ENCODE assay signal across 17 cellular contexts in genomic region chr5:84385705-84386104, GRCh38. TPM values are rescaled to one million over a fixed set of nuclear protein-coding genes. Genes with fewer than 3 reads are reported as not detected.
DNase-seq lines count a peak whose midpoint lies in the region; ATAC-seq, FAIRE-seq and TF ChIP-seq lines count a peak whose summit lies in the region.
"Had no signal": no experiment of that assay in that cellular context is flagged by ENCODE, and none has a peak within 500 bp of the region (broad histone marks: within the 10 kb centered on the region; RNA-seq: fewer than 3 reads in every experiment).

No MANE protein-coding gene starts in this region.

- H3K4me3 ChIP-seq in KMS-11 (IDR thresholded peaks at IDR 0.05; ENCODE audit: insufficient read depth, low read depth, low read length) (no peak overlapping the region), left lung (peak overlapping the region; percentile 49 to 60), OCI-LY7 (ENCODE audit: low read depth, low read length, poor library complexity, severe bottlenecking) (no peak overlapping the region)
- H3K4me3 ChIP-seq: BLaER1 treated with 17β-estradiol and CSF1 and Interleukin-3, amounts not matched to agents 10 nM and 100 nM had no signal

- H3K79me2 ChIP-seq in KMS-11 (ENCODE audit: insufficient read depth, low read depth) (no peaks in the 10 kb centered on the region), OCI-LY7 (ENCODE audit: insufficient read depth, low read depth, low read length) (no peaks in the 10 kb centered on the region)

- H3K36me3 ChIP-seq in KMS-11 (ENCODE audit: insufficient read depth) (no peaks in the 10 kb centered on the region), left lung (no peaks in the 10 kb centered on the region), OCI-LY7 (ENCODE audit: insufficient read depth, low read length) (no peaks in the 10 kb centered on the region)
- H3K36me3 ChIP-seq: BLaER1 treated with 17β-estradiol and CSF1 and Interleukin-3, amounts not matched to agents 10 nM and 100 nM; right atrium auricular region had no signal

- CTCF ChIA-PET in OCI-LY7 (lab: Charles Lee; ENCODE audit: unreplicated experiment), result no interaction called here

- intact Hi-C loops in left lung (cut with DNase I) (no loop called here), OCI-LY7 (cut with micrococcal nuclease; ENCODE audit: unreplicated experiment) (no loop called here)

- H3K4me2 ChIP-seq in KMS-11, result peak overlapping the region; percentile 59; the same call in 1 of the 2 replicates
- no peak overlapping the region for H3K4me2 ChIP-seq in OCI-LY7 (ENCODE audit: low read length)
- H3K4me2 ChIP-seq: BLaER1 treated with 17β-estradiol and CSF1 and Interleukin-3, amounts not matched to agents 10 nM and 100 nM had no signal

- ATAC-seq in left lung (no peak), GM21515 (IDR thresholded peaks at IDR 0.05; ENCODE audit: unreplicated experiment) (no peak)
- ATAC-seq: Right ventricle myocardium inferior had no signal

- BruUV-seq in OCI-LY7 (replicated peaks; lab: Mats Ljungman, UMichigan), result no TSS peak

- H3K9me3 ChIP-seq in left lung (no peaks in the 10 kb centered on the region), OCI-LY7 (ENCODE audit: low read length) (no peaks in the 10 kb centered on the region)
- H3K9me3 ChIP-seq: right atrium auricular region had no signal

- no peak overlapping the region for H3K9ac ChIP-seq in KMS-11
- H3K9ac ChIP-seq: BLaER1 treated with 17β-estradiol and CSF1 and Interleukin-3, amounts not matched to agents 10 nM and 100 nM had no signal

- no peak for DNase-seq in left lung
- DNase-seq in substantia nigra (lab: John Stamatoyannopoulos, UW), result no peak
- no peak for DNase-seq in stimulated activated CD4-positive, alpha-beta T cell treated with anti-CD3 and anti-CD28 coated beads, Interleukin-2, amount 100 ng/mL, for 24 hours
- no peak for DNase-seq in OCI-LY7 (ENCODE audit: low spot score)
- no peak for DNase-seq in HTR-8/SVneo (ENCODE audit: insufficient read length, low spot score)
- DNase-seq: activated naive CD4-positive, alpha-beta T cell; DMS79 treated with DMSO at 0.1 percent for 48 hours; KG1; NCI-H526 treated with DMSO at 0.1 percent for 48 hours; stimulated activated naive CD4-positive, alpha-beta T cell treated with Interleukin-2 at 50 U/mL for 16 hours had no signal

- H3K4me1 ChIP-seq in KMS-11 (ENCODE audit: low read depth, poor library complexity, severe bottlenecking) (no peaks in the 10 kb centered on the region), left lung (peaks cover 0 to 4% of the 10 kb centered on the region in 2 donors), OCI-LY7 (ENCODE audit: insufficient read depth, low read length, poor library complexity, severe bottlenecking) (no peaks in the 10 kb centered on the region)
- H3K4me1 ChIP-seq: BLaER1 treated with 17β-estradiol and CSF1 and Interleukin-3, amounts not matched to agents 10 nM and 100 nM had no signal

- TF ChIP-seq CTCF in KMS-11 (conservative IDR thresholded peaks at IDR 0.05; ENCODE audit: low read depth, low read length) (no peak), left lung (IDR thresholded peaks at IDR 0.05) (no peak), OCI-LY7 (conservative IDR thresholded peaks at IDR 0.05; ENCODE audit: low read length) (no peak)

- H3K27ac ChIP-seq in KMS-11, result no peak overlapping the region
- peak overlapping the region; percentile 6 for H3K27ac ChIP-seq in cingulate gyrus (ENCODE audit: low read depth, low read length)
- no peak overlapping the region for H3K27ac ChIP-seq in left lung
- peak overlapping the region; percentile 97 for H3K27ac ChIP-seq in substantia nigra (ENCODE audit: low read depth, low read length, poor library complexity, severe bottlenecking)
- H3K27ac ChIP-seq in OCI-LY7 (ENCODE audit: low read depth, low read length, poor library complexity, severe bottlenecking), result no peak overlapping the region
- H3K27ac ChIP-seq: BLaER1 treated with 17β-estradiol and CSF1 and Interleukin-3, amounts not matched to agents 10 nM and 100 nM had no signal

- no peaks in the 10 kb centered on the region for H3K27me3 ChIP-seq in KMS-11 (ENCODE audit: insufficient read depth, low read depth)
- H3K27me3 ChIP-seq in left lung, result peaks cover 0 to 61% of the 10 kb centered on the region in 2 donors
- H3K27me3 ChIP-seq: BLaER1 treated with 17β-estradiol and CSF1 and Interleukin-3, amounts not matched to agents 10 nM and 100 nM; right atrium auricular region had no signal

- H4K20me1 ChIP-seq in KMS-11 (ENCODE audit: insufficient read depth) (no peaks in the 10 kb centered on the region), OCI-LY7 (ENCODE audit: insufficient read depth, low read length) (no peaks in the 10 kb centered on the region)
- H4K20me1 ChIP-seq: BLaER1 treated with 17β-estradiol and CSF1 and Interleukin-3, amounts not matched to agents 10 nM and 100 nM had no signal

- H2AFZ ChIP-seq in KMS-11 (ENCODE audit: low read depth) (peak overlapping the region; percentile 93; the same call in 1 of the 2 replicates), OCI-LY7 (ENCODE audit: low read length) (no peak overlapping the region)

- H3K9me2 ChIP-seq in OCI-LY7 (ENCODE audit: insufficient read depth, low read length), result no peaks in the 10 kb centered on the region

- POLR2A ChIA-PET in OCI-LY7 (lab: Charles Lee), result interaction anchor here (0.6 kb wide), 1 partner anchor 21 kb away, joined by 3 read pairs; no protein-coding TSS in a partner anchor

- no peak for FAIRE-seq in HTR-8/SVneo (lab: Jason Lieb, UNC)

RNA-seq across cellular contexts. Expression of gene EDIL3, which starts 1.0 kb away (rescaled TPM):
- total RNA-seq in left lung (10 to 100 TPM; 20.6 to 59.9 TPM), OCI-LY7 (2022) (not detected in 2 replicates)
- total RNA-seq in OCI-LY7 (2014; rRNA removed; shearing (Covaris generic)), result not detected in 2 replicates
- total RNA-seq: activated CD8-positive, alpha-beta memory T cell treated with anti-CD3 and anti-CD28 coated beads for 36 hours had no signal

Comparison
In these comparisons a context has a peak if more than half of its experiments do, and no peak if none do; other contexts are left out.
1. H3K27ac ChIP-seq: peak in cingulate gyrus (single experiment) and substantia nigra (single experiment); none in KMS-11 (single experiment), left lung (0 of 2) and OCI-LY7 (single experiment).
2. H3K4me3 ChIP-seq: peak in left lung (2 of 2); none in KMS-11 (single experiment) and OCI-LY7 (single experiment).
3. RNA of gene EDIL3, which starts 1.0 kb away (total RNA-seq): 20.6 to 59.9 TPM in left lung; not detected in OCI-LY7; every median in the first group is over 10 times any median in the second.